8 cellular contexts compared by ENCODE assay signal in genomic region chrX:101390664-101391525, GRCh38. TPM values are rescaled to one million over a fixed set of nuclear protein-coding genes. Genes with fewer than 3 reads are reported as not detected.
DNase-seq lines count a peak whose midpoint lies in the region; ATAC-seq and TF ChIP-seq lines count a peak whose summit lies in the region.

Gene RPL36A, plus strand, starts transcription at chrX:101391011. Its CDS starts 33 bp downstream, at chrX:101391044.

- H3K4me1 ChIP-seq in naive thymus-derived CD4-positive, alpha-beta T cell (ENCODE audit: control insufficient read depth in 2 of 2, insufficient read depth in 2 of 2, low read length in 2 of 2): peaks cover 4 to 5% of the 10 kb centered on the region in 2 donors

- peaks cover 0 to 3% (median 0%) of the 10 kb centered on the region in 3 experiments for H3K36me3 ChIP-seq in naive thymus-derived CD4-positive, alpha-beta T cell (ENCODE audit: control insufficient read depth in 2 of 3, insufficient read depth in 3 of 3, low read length in 3 of 3)

- CTCF ChIA-PET in naive thymus-derived CD4-positive, alpha-beta T cell (lab: Charles Lee): interaction anchor here (0.5 to 1.4 kb wide), 3 partner anchors 27 to 406 kb away, joined by 3 to 4 read pairs (median 3); no protein-coding TSS in a partner anchor

- POLR2A ChIA-PET in naive thymus-derived CD4-positive, alpha-beta T cell (lab: Charles Lee): interaction anchor here (0.9 to 1.4 kb wide), 6 partner anchors 10 to 541 kb away, joined by 3 to 7 read pairs (median 4); partner anchors contain the start of genes GLA, HNRNPH2 and ZMAT1

- no peaks in the 10 kb centered on the region for H3K9me3 ChIP-seq in naive thymus-derived CD4-positive, alpha-beta T cell (ENCODE audit: control insufficient read depth in 2 of 3, low read length in 3 of 3)

- H3K27me3 Mint-ChIP-seq in activated T-cell treated with anti-CD3 and anti-CD28 coated beads, Interleukin-2, amount 50 U/mL, for 4 hours (ENCODE audit: low read depth): no peaks in the 10 kb centered on the region
- H3K27me3 Mint-ChIP-seq in naive thymus-derived CD4-positive, alpha-beta T cell: no peaks in the 10 kb centered on the region
- H3K27me3 Mint-ChIP-seq in stimulated activated naive B cell treated with anti-CD40 and anti-IgM and Interleukin-4, amounts not matched to agents 10 μg/mL and 1 μg/mL and 100 μg/mL, for 72 hours: no peaks in the 10 kb centered on the region

- H3K4me1 Mint-ChIP-seq in activated T-cell treated with anti-CD3 and anti-CD28 coated beads, Interleukin-2, amount 50 U/mL, for 4 hours (ENCODE audit: low read depth): peaks cover 20% of the 10 kb centered on the region
- H3K4me1 Mint-ChIP-seq in naive thymus-derived CD4-positive, alpha-beta T cell: peaks cover 0 to 35% (median 18%) of the 10 kb centered on the region in 7 donors
- peaks cover 10 to 28% of the 10 kb centered on the region in 2 donors for H3K4me1 Mint-ChIP-seq in stimulated activated naive B cell treated with anti-CD40 and anti-IgM and Interleukin-4, amounts not matched to agents 10 μg/mL and 1 μg/mL and 100 μg/mL, for 72 hours

- ATAC-seq in GM21723 (IDR thresholded peaks at IDR 0.05; ENCODE audit: unreplicated experiment): peak; percentile 78
- ATAC-seq in activated T-cell treated with anti-CD3 and anti-CD28 coated beads, Interleukin-2, amount 50 U/mL, for 4 hours: peak; percentile 94 to 96
- peak; percentile 97 for ATAC-seq in naive thymus-derived CD4-positive, alpha-beta T cell
- peak; percentile 82 to 87 for ATAC-seq in stimulated activated naive B cell treated with anti-CD40 and anti-IgM and Interleukin-4, amounts not matched to agents 10 μg/mL and 1 μg/mL and 100 μg/mL, for 72 hours (replicated peaks)

- H3K36me3 Mint-ChIP-seq in activated T-cell treated with anti-CD3 and anti-CD28 coated beads, Interleukin-2, amount 50 U/mL, for 4 hours (ENCODE audit: insufficient read depth): peaks cover 34% of the 10 kb centered on the region
- H3K36me3 Mint-ChIP-seq in naive thymus-derived CD4-positive, alpha-beta T cell: peaks cover 0 to 29% (median 0%) of the 10 kb centered on the region in 5 donors
- H3K36me3 Mint-ChIP-seq in stimulated activated naive B cell treated with anti-CD40 and anti-IgM and Interleukin-4, amounts not matched to agents 10 μg/mL and 1 μg/mL and 100 μg/mL, for 72 hours: peaks cover 23 to 29% of the 10 kb centered on the region in 2 donors

- no peaks in the 10 kb centered on the region for H3K9me3 Mint-ChIP-seq in activated T-cell treated with anti-CD3 and anti-CD28 coated beads, Interleukin-2, amount 50 U/mL, for 4 hours
- peaks cover 0 to 1% (median 0%) of the 10 kb centered on the region in 11 donors for H3K9me3 Mint-ChIP-seq in naive thymus-derived CD4-positive, alpha-beta T cell
- H3K9me3 Mint-ChIP-seq in stimulated activated naive B cell treated with anti-CD40 and anti-IgM and Interleukin-4, amounts not matched to agents 10 μg/mL and 1 μg/mL and 100 μg/mL, for 72 hours: no peaks in the 10 kb centered on the region

- intact Hi-C loops in naive thymus-derived CD4-positive, alpha-beta T cell (cut with micrococcal nuclease): loop anchor here (1.0 to 5.0 kb wide), 7 partner anchors 17 to 754 kb away; partner anchors contain the start of genes HNRNPH2 (in 2 of the 2), TIMM8A (in 2 of the 2), CENPI (in 1 of the 2) and CSTF2 (in 1 of the 2)

- DNase-seq in DMS79 (lab: John Stamatoyannopoulos, UW) (peak; percentile 83), KG1 (lab: John Stamatoyannopoulos, UW) (peak; percentile 67), fibroblast of gingiva (ENCODE audit: low read depth) (peak; percentile 89)
- peak; percentile 77 for DNase-seq in activated T-cell treated with anti-CD3 and anti-CD28 coated beads, Interleukin-2, amount 50 U/mL, for 4 hours
- peak; percentile 41 to 75 (median 66) for DNase-seq in naive thymus-derived CD4-positive, alpha-beta T cell
- peak; percentile 83 for DNase-seq in stimulated activated naive B cell treated with anti-CD40 and anti-IgM and Interleukin-4, amounts not matched to agents 10 μg/mL and 1 μg/mL and 100 μg/mL, for 72 hours

- H3K4me3 ChIP-seq in naive thymus-derived CD4-positive, alpha-beta T cell (ENCODE audit: low read length): peak within 1 kb of the TSS; percentile 66

- H3K27me3 ChIP-seq in naive thymus-derived CD4-positive, alpha-beta T cell (ENCODE audit: control insufficient read depth in 2 of 2, insufficient read depth in 2 of 2, low read length in 2 of 2): no peaks in the 10 kb centered on the region

- peak within 1 kb of the TSS; percentile 97 for H3K4me3 Mint-ChIP-seq in activated T-cell treated with anti-CD3 and anti-CD28 coated beads, Interleukin-2, amount 50 U/mL, for 4 hours
- H3K4me3 Mint-ChIP-seq in naive thymus-derived CD4-positive, alpha-beta T cell: peak within 1 kb of the TSS; percentile 81 to 96 (median 90)
- H3K4me3 Mint-ChIP-seq in stimulated activated naive B cell treated with anti-CD40 and anti-IgM and Interleukin-4, amounts not matched to agents 10 μg/mL and 1 μg/mL and 100 μg/mL, for 72 hours: peak within 1 kb of the TSS; percentile 94 to 98

- H3K27ac Mint-ChIP-seq in naive thymus-derived CD4-positive, alpha-beta T cell: peak within 1 kb of the TSS; percentile 80 to 97 (median 94)
- H3K27ac Mint-ChIP-seq in stimulated activated naive B cell treated with anti-CD40 and anti-IgM and Interleukin-4, amounts not matched to agents 10 μg/mL and 1 μg/mL and 100 μg/mL, for 72 hours: peak within 1 kb of the TSS; percentile 99

- H3K27ac ChIP-seq in naive thymus-derived CD4-positive, alpha-beta T cell (ENCODE audit: low read depth, low read length): peak within 1 kb of the TSS; percentile 80

TF ChIP-seq in PFSK-1, 5 proteins besides CTCF, POLR2A, EP300 and RAD21:
- TF ChIP-seq POLR2AphosphoS5 (IDR thresholded peaks at IDR 0.05; ENCODE audit: low read depth, low read length) (peak; percentile 97), FOXP2 (optimal IDR thresholded peaks at IDR 0.05; ENCODE audit: borderline replicate concordance, extremely low read depth, extremely low read length, insufficient read depth) (no peak), TAF1 (IDR thresholded peaks at IDR 0.05; ENCODE audit: borderline replicate concordance, insufficient read depth, low read length) (peak; percentile 92)
- TF ChIP-seq, protein P1, sequence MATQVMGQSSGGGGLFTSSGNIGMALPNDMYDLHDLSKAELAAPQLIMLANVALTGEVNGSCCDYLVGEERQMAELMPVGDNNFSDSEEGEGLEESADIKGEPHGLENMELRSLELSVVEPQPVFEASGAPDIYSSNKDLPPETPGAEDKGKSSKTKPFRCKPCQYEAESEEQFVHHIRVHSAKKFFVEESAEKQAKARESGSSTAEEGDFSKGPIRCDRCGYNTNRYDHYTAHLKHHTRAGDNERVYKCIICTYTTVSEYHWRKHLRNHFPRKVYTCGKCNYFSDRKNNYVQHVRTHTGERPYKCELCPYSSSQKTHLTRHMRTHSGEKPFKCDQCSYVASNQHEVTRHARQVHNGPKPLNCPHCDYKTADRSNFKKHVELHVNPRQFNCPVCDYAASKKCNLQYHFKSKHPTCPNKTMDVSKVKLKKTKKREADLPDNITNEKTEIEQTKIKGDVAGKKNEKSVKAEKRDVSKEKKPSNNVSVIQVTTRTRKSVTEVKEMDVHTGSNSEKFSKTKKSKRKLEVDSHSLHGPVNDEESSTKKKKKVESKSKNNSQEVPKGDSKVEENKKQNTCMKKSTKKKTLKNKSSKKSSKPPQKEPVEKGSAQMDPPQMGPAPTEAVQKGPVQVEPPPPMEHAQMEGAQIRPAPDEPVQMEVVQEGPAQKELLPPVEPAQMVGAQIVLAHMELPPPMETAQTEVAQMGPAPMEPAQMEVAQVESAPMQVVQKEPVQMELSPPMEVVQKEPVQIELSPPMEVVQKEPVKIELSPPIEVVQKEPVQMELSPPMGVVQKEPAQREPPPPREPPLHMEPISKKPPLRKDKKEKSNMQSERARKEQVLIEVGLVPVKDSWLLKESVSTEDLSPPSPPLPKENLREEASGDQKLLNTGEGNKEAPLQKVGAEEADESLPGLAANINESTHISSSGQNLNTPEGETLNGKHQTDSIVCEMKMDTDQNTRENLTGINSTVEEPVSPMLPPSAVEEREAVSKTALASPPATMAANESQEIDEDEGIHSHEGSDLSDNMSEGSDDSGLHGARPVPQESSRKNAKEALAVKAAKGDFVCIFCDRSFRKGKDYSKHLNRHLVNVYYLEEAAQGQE (IDR thresholded peaks at IDR 0.05; ENCODE audit: insufficient read depth in 1 of 2, low read depth in 2 of 2, low read length in 2 of 2): peak in 1 of 2 experiments; percentile 57; a peak in 2 of 4 replicates
TF ChIP-seq in PFSK-1: peak in this region for 3.

RNA-seq across cellular contexts. Expression of gene RPL36A, which starts in this region (rescaled TPM):
- polyA plus RNA-seq in PFSK-1 (2012; ENCODE audit: insufficient read length, low read depth): 508 TPM
- 100 to 1,000 TPM; 451 to 525 (median 514) TPM for total RNA-seq in activated T-cell treated with anti-CD3 and anti-CD28 coated beads, Interleukin-2, amount 50 U/mL, for 4 hours
- total RNA-seq in naive thymus-derived CD4-positive, alpha-beta T cell: 100 to 1,000 TPM; 113 to 342 (median 282) TPM
- polyA plus RNA-seq in naive thymus-derived CD4-positive, alpha-beta T cell: 1,000 to 10,000 TPM; 2,157 to 2,919 TPM

Comparison
In these comparisons a context has a peak if more than half of its experiments do, and no peak if none do; other contexts are left out.
1. Peak in every context shown above with its lines: DNase-seq, ATAC-seq, H3K4me3 ChIP-seq and H3K27ac ChIP-seq.